ENCODE assay signal across 17 cellular contexts in genomic region chr2:134167015-134167414, GRCh38.
DNase-seq lines count a peak whose midpoint lies in the region; ATAC-seq and TF ChIP-seq lines count a peak whose summit lies in the region.
"Had no signal": no experiment of that assay in that cellular context is flagged by ENCODE, and none has a peak within 500 bp of the region (broad histone marks: within the 10 kb centered on the region; RNA-seq: fewer than 3 reads in every experiment).

No MANE protein-coding gene starts in this region.

- peak overlapping the region; percentile 0 for H3K4me3 Mint-ChIP-seq in activated naive CD8-positive, alpha-beta T cell

- WGBS in heart right ventricle, 2 donors: 93 to 98% methylated on average over 3 of the region's 3 CpGs

- H3K4me1 Mint-ChIP-seq in activated naive CD8-positive, alpha-beta T cell (ENCODE audit: low read depth): peaks cover 86% of the 10 kb centered on the region

- no peaks in the 10 kb centered on the region for H3K36me3 ChIP-seq in heart right ventricle
- H3K36me3 ChIP-seq in left lung: no peaks in the 10 kb centered on the region
- H3K36me3 ChIP-seq: thoracic aorta had no signal

- peak; percentile 10 for DNase-seq in Caki2 (ENCODE audit: low read depth)
- peak; percentile 28 for DNase-seq in HT1080 (ENCODE audit: low read depth)
- DNase-seq in glomerular visceral epithelial cell (ENCODE audit: extremely low spot score): peak; percentile 41
- no peak for DNase-seq in heart right ventricle
- no peak for DNase-seq in erythroblast (lab: John Stamatoyannopoulos, UW)
- no peak for DNase-seq in left lung
- DNase-seq in left ventricle myocardium superior: no peak
- DNase-seq: activated naive CD4-positive, alpha-beta T cell; left cardiac atrium; naive B cell; NCI-H187; NCI-H774; SHP77 had no signal

- H3K27me3 ChIP-seq in heart right ventricle (no peaks in the 10 kb centered on the region), left lung (no peaks in the 10 kb centered on the region)
- H3K27me3 ChIP-seq: BLaER1 treated with 17β-estradiol and CSF1 and Interleukin-3, amounts not matched to agents 10 nM and 100 nM had no signal

- H3K27ac ChIP-seq in heart right ventricle (no peak overlapping the region), left lung (no peak overlapping the region)
- H3K27ac ChIP-seq: BLaER1 treated with 17β-estradiol and CSF1 and Interleukin-3, amounts not matched to agents 10 nM and 100 nM; thoracic aorta had no signal

- in situ Hi-C loops in Caki2 (cut with HindIII; ENCODE audit: low pct_unique_long_range_greater_than_20kb, low sequenced_read_pairs): no loop called here

- intact Hi-C loops in heart right ventricle (cut with DNase I): no loop called here
- intact Hi-C loops in left lung (cut with DNase I): no loop called here
- intact Hi-C loops in left ventricle myocardium superior (cut with micrococcal nuclease): no loop called here

- TF ChIP-seq CTCF in heart right ventricle (IDR thresholded peaks at IDR 0.05): no peak
- TF ChIP-seq CTCF in left lung (IDR thresholded peaks at IDR 0.05): no peak

- H3K4me3 ChIP-seq in heart right ventricle: no peak overlapping the region
- no peak overlapping the region for H3K4me3 ChIP-seq in left lung
- H3K4me3 ChIP-seq: BLaER1 treated with 17β-estradiol and CSF1 and Interleukin-3, amounts not matched to agents 10 nM and 100 nM; thoracic aorta had no signal

- H3K4me1 ChIP-seq in heart right ventricle: peaks cover 5 to 80% (median 53%) of the 10 kb centered on the region in 9 donors
- peaks cover 0 to 6% of the 10 kb centered on the region in 2 donors for H3K4me1 ChIP-seq in left lung

- no peak for TF ChIP-seq POLR2A in erythroblast (IDR thresholded peaks at IDR 0.05; ENCODE audit: low read length)

- no peaks in the 10 kb centered on the region for H3K9me3 Mint-ChIP-seq in activated naive CD8-positive, alpha-beta T cell (ENCODE audit: low read depth)
- H3K9me3 Mint-ChIP-seq: naive B cell had no signal

- H3K9me3 ChIP-seq in heart right ventricle: no peaks in the 10 kb centered on the region
- H3K9me3 ChIP-seq in left lung: no peaks in the 10 kb centered on the region
- H3K9me3 ChIP-seq: BLaER1 treated with 17β-estradiol and CSF1 and Interleukin-3, amounts not matched to agents 10 nM and 100 nM; thoracic aorta had no signal

- H3K27ac Mint-ChIP-seq in activated naive CD8-positive, alpha-beta T cell: peak overlapping the region; percentile 68
- H3K27ac Mint-ChIP-seq: progenitor cell of endocrine pancreas had no signal

- no peak for ATAC-seq in heart right ventricle
- ATAC-seq in left lung: no peak
- no peak for ATAC-seq in left ventricle myocardium superior
- ATAC-seq: left cardiac atrium had no signal

- no peaks in the 10 kb centered on the region for H3K27me3 Mint-ChIP-seq in activated naive CD8-positive, alpha-beta T cell
- H3K27me3 Mint-ChIP-seq: naive B cell, progenitor cell of endocrine pancreas had no signal

- H3K36me3 Mint-ChIP-seq in activated naive CD8-positive, alpha-beta T cell: peaks cover 2% of the 10 kb centered on the region
- H3K36me3 Mint-ChIP-seq: naive B cell had no signal

Comparison
In these comparisons a context has a peak if more than half of its experiments do, and no peak if none do; other contexts are left out.
1. DNase-seq: peak in Caki2 (single experiment), HT1080 (single experiment) and glomerular visceral epithelial cell (single experiment); none in heart right ventricle (0 of 2), erythroblast (0 of 2), left lung (0 of 2) and left ventricle myocardium superior (single experiment).